Comparison of ENCODE assay signal across 8 cellular contexts in genomic region chr15:90000175-90000923, GRCh38. TPM values are rescaled to one million over a fixed set of nuclear protein-coding genes. Genes with fewer than 3 reads are reported as not detected.
DNase-seq lines count a peak whose midpoint lies in the region; ATAC-seq and TF ChIP-seq lines count a peak whose summit lies in the region.

No MANE protein-coding gene starts in this region.

- H3K4me3 ChIP-seq in SJCRH30, result peak overlapping the region; percentile 92
- H3K4me3 ChIP-seq in mucosa of stomach (ENCODE audit: low read length), result peak overlapping the region; percentile 1

- no peaks in the 10 kb centered on the region for H3K27me3 Mint-ChIP-seq in activated naive CD4-positive, alpha-beta T cell treated with anti-CD3 and anti-CD28 coated beads for 36 hours (ENCODE audit: low read depth)
- H3K27me3 Mint-ChIP-seq in endothelial cell (ENCODE audit: unreplicated experiment), result peaks cover 14% of the 10 kb centered on the region

- ATAC-seq in HG03460 (IDR thresholded peaks at IDR 0.05; ENCODE audit: unreplicated experiment) (no peak), HG02678 (IDR thresholded peaks at IDR 0.05; ENCODE audit: unreplicated experiment) (no peak)

- peak overlapping the region; percentile 77 for H3K9ac ChIP-seq in mucosa of stomach (ENCODE audit: low read length)

- no peaks in the 10 kb centered on the region for H3K9me3 Mint-ChIP-seq in activated naive CD4-positive, alpha-beta T cell treated with anti-CD3 and anti-CD28 coated beads for 36 hours
- peaks cover 4% of the 10 kb centered on the region for H3K9me3 Mint-ChIP-seq in endothelial cell (ENCODE audit: unreplicated experiment)

- peak overlapping the region; percentile 97 for H3K27ac Mint-ChIP-seq in activated naive CD4-positive, alpha-beta T cell treated with anti-CD3 and anti-CD28 coated beads for 36 hours
- peak overlapping the region; percentile 98 for H3K27ac Mint-ChIP-seq in endothelial cell (ENCODE audit: unreplicated experiment)

- peaks cover 6% of the 10 kb centered on the region; the same call in 1 of the 2 replicates for H3K27me3 ChIP-seq in SJCRH30
- no peaks in the 10 kb centered on the region for H3K27me3 ChIP-seq in mucosa of stomach (ENCODE audit: control insufficient read depth, insufficient read depth, low read length)

- peaks cover 42% of the 10 kb centered on the region for H3K4me1 Mint-ChIP-seq in activated naive CD4-positive, alpha-beta T cell treated with anti-CD3 and anti-CD28 coated beads for 36 hours (ENCODE audit: low read depth)
- peaks cover 51% of the 10 kb centered on the region for H3K4me1 Mint-ChIP-seq in endothelial cell (ENCODE audit: unreplicated experiment)

- intact Hi-C loops in activated naive CD4-positive, alpha-beta T cell treated with anti-CD3 and anti-CD28 coated beads for 36 hours (cut with micrococcal nuclease), result loop anchor here (5.0 to 10.0 kb wide), 3 partner anchors 232 to 1376 kb away; partner anchors contain the start of genes AEN, CIB1, GDPGP1 and NGRN

- H3K27ac ChIP-seq in SJCRH30, result no peak overlapping the region

- TF ChIP-seq CTCF in endothelial cell (IDR thresholded peaks at IDR 0.05; ENCODE audit: unreplicated experiment), result no peak

- peak overlapping the region; percentile 98 for H3K4me3 Mint-ChIP-seq in activated naive CD4-positive, alpha-beta T cell treated with anti-CD3 and anti-CD28 coated beads for 36 hours
- H3K4me3 Mint-ChIP-seq in endothelial cell (ENCODE audit: unreplicated experiment), result peak overlapping the region; percentile 97

- no peaks in the 10 kb centered on the region for H3K9me3 ChIP-seq in SJCRH30 (replicated peaks)
- H3K9me3 ChIP-seq in mucosa of stomach (ENCODE audit: control insufficient read depth, low read length), result no peaks in the 10 kb centered on the region

- CTCF ChIA-PET in activated naive CD4-positive, alpha-beta T cell treated with anti-CD3 and anti-CD28 coated beads for 36 hours (lab: Charles Lee), result no interaction called here

- peak; percentile 11 for DNase-seq in activated naive CD4-positive, alpha-beta T cell treated with anti-CD3 and anti-CD28 coated beads for 36 hours
- DNase-seq in activated naive CD4-positive, alpha-beta T cell treated with Interleukin-2 at 50 U/mL for 16 hours, result no peak
- DNase-seq in SJCRH30 (peak; percentile 43 to 62), endothelial cell (ENCODE audit: low spot score) (peak; percentile 60), cerebellar nuclear complex (lab: John Stamatoyannopoulos, UW) (no peak)

- H3K4me1 ChIP-seq in SJCRH30 (peaks cover 2% of the 10 kb centered on the region; the same call in 1 of the 2 replicates), mucosa of stomach (ENCODE audit: control insufficient read depth, insufficient read depth, low read length) (peaks cover 56% of the 10 kb centered on the region)

- no peaks in the 10 kb centered on the region for H3K36me3 ChIP-seq in SJCRH30
- no peaks in the 10 kb centered on the region for H3K36me3 ChIP-seq in mucosa of stomach (ENCODE audit: control insufficient read depth, insufficient read depth, low read length)

- H3K36me3 Mint-ChIP-seq in activated naive CD4-positive, alpha-beta T cell treated with anti-CD3 and anti-CD28 coated beads for 36 hours (ENCODE audit: low read depth), result peaks cover 1% of the 10 kb centered on the region
- peaks cover 11% of the 10 kb centered on the region for H3K36me3 Mint-ChIP-seq in endothelial cell (ENCODE audit: low read depth, unreplicated experiment)

RNA-seq across cellular contexts. Expression of gene ZNF710, which starts 0.8 kb away (rescaled TPM):
- total RNA-seq in activated naive CD4-positive, alpha-beta T cell treated with anti-CD3 and anti-CD28 coated beads for 36 hours, result 10 to 100 TPM; 17.3 to 19.8 TPM
- 6.3 and 8.5 TPM in 2 replicates for total RNA-seq in SJCRH30 (2014; rRNA removed; shearing (Covaris generic))
- 129 TPM for total RNA-seq in endothelial cell (ENCODE audit: unreplicated experiment)

Comparison
In these comparisons a context has a peak if more than half of its experiments do, and no peak if none do; other contexts are left out.
1. DNase-seq: peak in activated naive CD4-positive, alpha-beta T cell treated with anti-CD3 and anti-CD28 coated beads for 36 hours (single experiment), SJCRH30 (2 of 2) and endothelial cell (single experiment); none in activated naive CD4-positive, alpha-beta T cell treated with Interleukin-2 at 50 U/mL for 16 hours (single experiment) and cerebellar nuclear complex (0 of 2).